In the genomic region with DNA sequence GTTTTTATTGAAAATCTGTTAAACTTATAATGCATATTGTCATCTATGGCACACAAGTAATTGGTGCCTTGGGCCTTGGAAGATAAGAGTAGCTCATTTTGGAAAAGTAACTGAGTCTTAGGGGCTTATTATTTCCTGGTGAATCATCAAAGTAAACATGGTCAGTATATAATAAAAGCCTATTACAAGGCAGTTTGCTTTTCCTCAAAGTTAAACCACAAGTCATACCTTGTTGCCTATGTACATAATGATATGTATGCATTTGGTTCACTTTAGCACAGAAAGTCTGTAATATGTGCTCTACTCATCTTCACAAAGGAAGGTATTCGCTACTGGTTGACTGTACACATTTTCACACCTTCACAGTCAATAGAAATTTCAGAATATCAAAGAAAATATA, we compare ENCODE assay signal across 17 cellular contexts. TPM values are rescaled to one million over a fixed set of nuclear protein-coding genes. Genes with fewer than 3 reads are reported as not detected.
DNase-seq lines count a peak whose midpoint lies in the region; ATAC-seq and TF ChIP-seq lines count a peak whose summit lies in the region.
"Had no signal": no experiment of that assay in that cellular context is flagged by ENCODE, and none has a peak within 500 bp of the region (broad histone marks: within the 10 kb centered on the region; RNA-seq: fewer than 3 reads in every experiment).

No MANE protein-coding gene starts in this region.

- in situ Hi-C loops in Panc1 (cut with HindIII; ENCODE audit: low pct_unique_long_range_greater_than_20kb, low sequenced_read_pairs), result no loop called here

- H3K27ac ChIP-seq in HCT116 (ENCODE audit: low read depth, low read length) (no peak overlapping the region), Panc1 (ENCODE audit: low read length) (no peak overlapping the region), foreskin keratinocyte (no peak overlapping the region)
- H3K27ac ChIP-seq: BLaER1, SJCRH30 had no signal

- RAD21 ChIA-PET in HCT116 (lab: Charles Lee; ENCODE audit: low non-redundant PET in 1 of 2, low total read pairs in 2 of 2, uncharacterized antibody in 2 of 2, unreplicated experiment in 2 of 2), result no interaction called here

- H3K27me3 ChIP-seq in HCT116 (ENCODE audit: insufficient read depth, low read length) (no peaks in the 10 kb centered on the region), Panc1 (ENCODE audit: control insufficient read depth, insufficient read depth, low read length) (no peaks in the 10 kb centered on the region; the same call in 1 of the 2 replicates), foreskin keratinocyte (no peaks in the 10 kb centered on the region)
- H3K27me3 ChIP-seq: BLaER1, SJCRH30 had no signal

- POLR2A ChIA-PET in HCT116 (lab: Charles Lee), result interaction anchor here (1.6 kb wide), 1 partner anchor 10 kb away, joined by 3 read pairs; the partner anchor contains the start of gene FRK
- POLR2A ChIA-PET in Panc1 (lab: Charles Lee), result no interaction called here

- peak overlapping the region; percentile 10; the same call in 1 of the 2 replicates for H3K4me2 ChIP-seq in HCT116 (ENCODE audit: low read length)
- H3K4me2 ChIP-seq: BLaER1 had no signal

- H3K4me1 ChIP-seq in HCT116 (ENCODE audit: control insufficient read depth in 1 of 2, insufficient read depth in 2 of 2, low read length in 2 of 2) (peaks cover 12 to 24% of the 10 kb centered on the region in 2 experiments), Panc1 (ENCODE audit: control insufficient read depth, insufficient read depth, low read length) (peaks cover 8% of the 10 kb centered on the region; the same call in 1 of the 2 replicates), foreskin keratinocyte (peaks cover 13% of the 10 kb centered on the region)
- H3K4me1 ChIP-seq: BLaER1, SJCRH30 had no signal

- no peak for TF ChIP-seq RAD21 in HCT116 (IDR thresholded peaks at IDR 0.05; ENCODE audit: low read depth)

- H3K79me2 ChIP-seq in HCT116 (ENCODE audit: insufficient read depth, low read length), result no peaks in the 10 kb centered on the region

- ATAC-seq in HCT116 (no peak), Panc1 (peak; percentile 68), foreskin keratinocyte (peak; percentile 8), HG03565 (IDR thresholded peaks at IDR 0.05; ENCODE audit: unreplicated experiment) (no peak)
- ATAC-seq: GM12878 had no signal

- H3K4me3 ChIP-seq in HCT116 (replicated peaks in 1 of 2; ENCODE audit: low read depth in 1 of 2, low read length in 2 of 2) (no peak overlapping the region), Panc1 (ENCODE audit: low read depth in 2 of 2, low read length in 2 of 2) (no peak overlapping the region)
- H3K4me3 ChIP-seq: BLaER1, GM12878, SJCRH30 had no signal

- no peaks in the 10 kb centered on the region for H3K9me2 ChIP-seq in HCT116 (ENCODE audit: insufficient read depth)

- CTCF ChIA-PET in HCT116 (lab: Charles Lee), result interaction anchor here (1.1 to 2.1 kb wide), 2 partner anchors 10 to 60 kb away, joined by 5 to 11 read pairs; partner anchors contain the start of gene FRK
- CTCF ChIA-PET in Panc1 (lab: Charles Lee), result no interaction called here

- DNase-seq in DMS53 treated with DMSO at 0.1 percent for 48 hours (lab: John Stamatoyannopoulos, UW; ENCODE audit: unreplicated experiment) (peak; percentile 62), HCT116 (ENCODE audit: low read depth, low spot score) (no peak), Panc1 (ENCODE audit: low read depth, low spot score) (no peak), foreskin keratinocyte (no peak), NCI-H1436 (lab: John Stamatoyannopoulos, UW) (no peak), AG20443 (ENCODE audit: low spot score) (no peak)
- DNase-seq in activated CD4-positive, alpha-beta T cell treated with anti-CD3 and anti-CD28 coated beads for 1 hour, result no peak
- DNase-seq: DMS 273 treated with DMSO at 0.1 percent for 48 hours, GOT3, NCI-H1436 treated with DMSO at 0.1 percent for 48 hours, NCI-H345, NCI-H774, SJCRH30 had no signal

- intact Hi-C loops in HCT116 (cut with micrococcal nuclease), result no loop called here
- intact Hi-C loops in Panc1 (cut with micrococcal nuclease; ENCODE audit: unreplicated experiment), result no loop called here

- H3K9me3 ChIP-seq in HCT116 (ENCODE audit: control insufficient read depth in 1 of 2, insufficient read depth in 1 of 2, low read depth in 1 of 2, low read length in 2 of 2), result no peaks in the 10 kb centered on the region
- no peaks in the 10 kb centered on the region for H3K9me3 ChIP-seq in Panc1 (ENCODE audit: control insufficient read depth, insufficient read depth, low read depth, low read length)
- H3K9me3 ChIP-seq: BLaER1, SJCRH30 had no signal

- H3K36me3 ChIP-seq in HCT116 (ENCODE audit: control insufficient read depth in 1 of 2, insufficient read depth in 2 of 2, low read length in 2 of 2), result no peaks in the 10 kb centered on the region
- H3K36me3 ChIP-seq in Panc1 (ENCODE audit: control insufficient read depth, insufficient read depth, low read length), result no peaks in the 10 kb centered on the region
- H3K36me3 ChIP-seq: BLaER1, SJCRH30 had no signal

- no peak; a peak in 1 of 6 replicates for TF ChIP-seq CTCF in HCT116 (IDR thresholded peaks at IDR 0.05 in 2 of 3, conservative IDR thresholded peaks at IDR 0.05 in 1 of 3; ENCODE audit: borderline replicate concordance in 1 of 3, insufficient read depth in 1 of 3, low read depth in 2 of 3, low read length in 2 of 3)
- no peak for TF ChIP-seq CTCF in Panc1 (IDR thresholded peaks at IDR 0.05)
- TF ChIP-seq CTCF in foreskin keratinocyte (conservative IDR thresholded peaks at IDR 0.05), result no peak

- BruUV-seq in HCT116 (replicated peaks; lab: Mats Ljungman, UMichigan), result no TSS peak
- no TSS peak for BruUV-seq in Panc1 (replicated peaks; lab: Mats Ljungman, UMichigan)

- H4K20me1 ChIP-seq in HCT116 (ENCODE audit: insufficient read depth), result no peaks in the 10 kb centered on the region
- H4K20me1 ChIP-seq: BLaER1 had no signal

- no peak for TF ChIP-seq POLR2A in HCT116 (IDR thresholded peaks at IDR 0.05; ENCODE audit: borderline replicate concordance, extremely low read depth, insufficient read depth, insufficient read length)

- no peak overlapping the region for H2AFZ ChIP-seq in HCT116 (ENCODE audit: low read depth, low read length, poor library complexity, severe bottlenecking)

- no peak overlapping the region for H3K9ac ChIP-seq in HCT116 (ENCODE audit: low read length)
- H3K9ac ChIP-seq: BLaER1 had no signal

TF ChIP-seq in HCT116, 20 proteins besides CTCF, POLR2A, EP300 and RAD21:
- no peak for TF ChIP-seq ELF1 (IDR thresholded peaks at IDR 0.05; ENCODE audit: borderline replicate concordance, low read depth)
- peak; percentile 36; the same call in 1 of the 2 replicates for TF ChIP-seq SP1 (IDR thresholded peaks at IDR 0.05; ENCODE audit: low read depth)
- TF ChIP-seq ZFX (IDR thresholded peaks at IDR 0.05), result no peak
- no peak for TF ChIP-seq SIN3A (IDR thresholded peaks at IDR 0.05; ENCODE audit: low read depth)
- TF ChIP-seq ZNF274 (IDR thresholded peaks at IDR 0.05; ENCODE audit: low read depth, low read length), result no peak
- TF ChIP-seq SRF (IDR thresholded peaks at IDR 0.05; ENCODE audit: low read depth), result no peak
- no peak for TF ChIP-seq EZH2phosphoT487 (IDR thresholded peaks at IDR 0.05; ENCODE audit: borderline replicate concordance)
- no peak for TF ChIP-seq CBX3 (IDR thresholded peaks at IDR 0.05; ENCODE audit: low read depth)
- TF ChIP-seq FOSL1 (IDR thresholded peaks at IDR 0.05; ENCODE audit: low read depth), result peak; percentile 54; the same call in 1 of the 2 replicates
- no peak for TF ChIP-seq YY1 (IDR thresholded peaks at IDR 0.05; ENCODE audit: extremely low read depth, insufficient replicate concordance, low read depth, low read length)
- no peak for TF ChIP-seq EGR1 (IDR thresholded peaks at IDR 0.05; ENCODE audit: low read depth)
- no peak for TF ChIP-seq TCF7L2 (IDR thresholded peaks at IDR 0.05; ENCODE audit: borderline replicate concordance, extremely low read depth, insufficient read depth, insufficient read length)
- TF ChIP-seq EZH2 (IDR thresholded peaks at IDR 0.05), result no peak
- TF ChIP-seq POLR2AphosphoS5 (IDR thresholded peaks at IDR 0.05; ENCODE audit: low read depth, low read length), result no peak

RNA-seq across cellular contexts. Expression of gene FRK, which starts 10.3 kb away (rescaled TPM):
- total RNA-seq in HCT116 (2021; ENCODE audit: unreplicated experiment) (3.7 TPM), Panc1 (2021; ENCODE audit: unreplicated experiment) (2.5 TPM), foreskin keratinocyte (2.5 and 3.4 TPM in 2 replicates)
- 0.70 and 0.75 TPM in 2 replicates for polyA plus RNA-seq in HCT116 (2012)
- polyA plus RNA-seq in Panc1 (2012; ENCODE audit: insufficient read length), result 0.16 TPM
- polyA plus RNA-seq in foreskin keratinocyte, result 0.41 and 0.45 TPM in 2 replicates

RNA-seq across cellular contexts. Expression of gene NT5DC1, which starts 29.7 kb away (rescaled TPM):
- total RNA-seq in HCT116 (2021; ENCODE audit: unreplicated experiment), result 63.7 TPM
- 41.5 and 50.3 TPM in 2 replicates for polyA plus RNA-seq in HCT116 (2012)
- 79.1 TPM for total RNA-seq in Panc1 (2021; ENCODE audit: unreplicated experiment)
- 66.4 TPM for polyA plus RNA-seq in Panc1 (2012; ENCODE audit: insufficient read length)
- 21.0 and 26.4 TPM in 2 replicates for total RNA-seq in foreskin keratinocyte
- polyA plus RNA-seq in foreskin keratinocyte, result 16.4 and 19.2 TPM in 2 replicates

RNA-seq across cellular contexts. Expression of gene COL10A1, which starts 54.9 kb away (rescaled TPM):
- total RNA-seq in HCT116 (2021; ENCODE audit: unreplicated experiment) (not detected), Panc1 (2021; ENCODE audit: unreplicated experiment) (not detected), foreskin keratinocyte (not detected in 2 replicates)
- 0.01 TPM in 1 of 2 replicates, not detected in the other for polyA plus RNA-seq in HCT116 (2012)
- not detected for polyA plus RNA-seq in Panc1 (2012; ENCODE audit: insufficient read length)
- not detected in 2 replicates for polyA plus RNA-seq in foreskin keratinocyte
- total RNA-seq: G401 had no signal

Comparison
In these comparisons a context has a peak if more than half of its experiments do, and no peak if none do; other contexts are left out.
1. ATAC-seq: peak in Panc1 (single experiment) and foreskin keratinocyte (single experiment); none in HCT116 (single experiment) and HG03565 (single experiment).